8 cellular contexts compared by ENCODE assay signal in the genomic region with DNA sequence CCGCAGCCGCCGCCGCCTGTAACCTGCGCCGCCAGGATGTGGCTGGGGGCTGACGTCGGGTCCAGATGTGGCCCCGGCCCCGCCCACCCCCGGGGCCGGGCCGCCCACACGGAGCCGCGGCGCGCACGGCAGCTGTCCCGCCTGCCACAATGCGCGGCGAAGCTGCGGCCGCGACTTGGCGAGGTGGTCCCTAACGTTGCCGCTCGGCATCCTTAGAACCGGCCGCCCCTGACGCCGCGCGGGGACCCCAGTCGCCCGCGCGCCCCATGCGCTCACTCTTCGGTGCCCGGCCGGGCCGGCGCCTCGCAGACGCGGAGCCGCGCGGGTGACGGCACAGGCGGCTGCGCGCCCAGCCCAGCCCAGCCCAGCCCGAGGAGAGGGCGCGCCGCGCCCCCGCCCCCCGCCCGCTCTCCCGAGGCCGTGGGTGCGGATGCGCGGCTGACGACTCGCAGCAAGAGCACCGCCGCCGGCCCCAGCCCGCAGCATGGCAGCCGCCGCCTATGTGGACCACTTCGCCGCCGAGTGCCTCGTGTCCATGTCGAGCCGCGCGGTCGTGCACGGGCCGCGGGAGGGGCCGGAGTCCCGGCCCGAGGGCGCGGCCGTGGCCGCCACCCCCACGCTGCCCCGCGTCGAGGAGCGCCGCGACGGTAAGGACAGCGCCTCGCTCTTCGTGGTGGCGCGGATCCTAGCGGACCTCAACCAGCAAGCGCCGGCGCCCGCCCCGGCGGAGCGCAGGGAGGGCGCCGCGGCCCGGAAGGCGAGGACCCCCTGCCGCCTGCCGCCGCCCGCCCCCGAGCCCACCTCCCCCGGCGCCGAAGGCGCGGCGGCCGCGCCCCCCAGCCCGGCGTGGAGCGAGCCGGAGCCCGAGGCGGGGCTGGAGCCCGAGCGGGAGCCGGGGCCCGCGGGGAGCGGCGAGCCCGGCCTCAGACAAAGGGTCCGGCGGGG. TPM values are rescaled to one million over a fixed set of nuclear protein-coding genes. Genes with fewer than 3 reads are reported as not detected.
DNase-seq lines count a peak whose midpoint lies in the region; TF ChIP-seq lines count a peak whose summit lies in the region.

A gene (plus strand): TSS at position 107 of the 945 bp plus-strand sequence. CDS start 378 bp downstream, at position 485.

- peak within 1 kb of the TSS; percentile 64 to 99 (median 83) for H3K27ac Mint-ChIP-seq in CD4-positive, alpha-beta memory T cell

- TF ChIP-seq CTCF in GM20000 (IDR thresholded peaks at IDR 0.05; ENCODE audit: extremely low read depth, missing control alignments) (no peak), HL-60 (IDR thresholded peaks at IDR 0.05; ENCODE audit: insufficient read depth, low read length) (no peak), PC-9 (conservative IDR thresholded peaks at IDR 0.05) (no peak)

- peaks cover 51% of the 10 kb centered on the region for H3K4me1 ChIP-seq in CD4-positive, alpha-beta memory T cell (ENCODE audit: insufficient read depth, low read length)
- no peaks in the 10 kb centered on the region for H3K4me1 ChIP-seq in PC-9 (replicated peaks; ENCODE audit: insufficient read depth)

- no peaks in the 10 kb centered on the region for H3K9me2 ChIP-seq in PC-9 (ENCODE audit: insufficient read depth)

- no peak within 1 kb of the TSS for H2AFZ ChIP-seq in PC-9

- no peaks in the 10 kb centered on the region for H3K36me3 ChIP-seq in CD4-positive, alpha-beta memory T cell (ENCODE audit: insufficient read depth, low read length)
- H3K36me3 ChIP-seq in PC-9 (ENCODE audit: low read depth) = no peaks in the 10 kb centered on the region

- H3K9me3 Mint-ChIP-seq in CD4-positive, alpha-beta memory T cell = peaks cover 0 to 2% (median 0%) of the 10 kb centered on the region in 8 donors

- H4K20me1 ChIP-seq in PC-9 (ENCODE audit: insufficient read depth) = no peaks in the 10 kb centered on the region

- peaks cover 13 to 29% of the 10 kb centered on the region in 2 donors for H3K36me3 Mint-ChIP-seq in CD4-positive, alpha-beta memory T cell

- CTCF ChIA-PET in CD4-positive, alpha-beta memory T cell (lab: Charles Lee; ENCODE audit: partially characterized antibody) = interaction anchor here (0.9 to 4.9 kb wide), 10 partner anchors 20 to 162 kb away, joined by 3 to 37 read pairs (median 5); no protein-coding TSS in a partner anchor
- CTCF ChIA-PET in PC-9 (lab: Charles Lee) = no interaction called here

- no peaks in the 10 kb centered on the region for H3F3A ChIP-seq in PC-9 (ENCODE audit: insufficient read depth, low read depth)

- H3K4me2 ChIP-seq in PC-9 = no peak within 1 kb of the TSS

- DNase-seq in CD4-positive, alpha-beta memory T cell = peak in 1 of 5 donors; percentile 84
- DNase-seq in GM20000 (ENCODE audit: low spot score) (peak; percentile 79), HL-60 (ENCODE audit: low read depth in 1 of 2, low spot score in 1 of 2) (no peak), mesenteric fat pad (ENCODE audit: low spot score) (no peak), PC-9 (no peak)
- DNase-seq in activated CD4-positive, alpha-beta T cell treated with anti-CD3 and anti-CD28 coated beads for 4 hours = peak; percentile 69 to 79
- DNase-seq in effector CD8-positive, alpha-beta T cell (lab: John Stamatoyannopoulos, UW) = peak; percentile 73
- DNase-seq in stimulated activated CD8-positive, alpha-beta memory T cell treated with anti-CD3 and anti-CD28 coated beads, Interleukin-4, amount 100 ng/mL, for 1 hour (ENCODE audit: low read depth in 2 of 2, low spot score in 1 of 2) = peak; percentile 51 to 56

- no peaks in the 10 kb centered on the region for H3K9me3 ChIP-seq in CD4-positive, alpha-beta memory T cell (ENCODE audit: control insufficient read depth in 1 of 2, low read length in 2 of 2)
- H3K9me3 ChIP-seq in PC-9 (ENCODE audit: insufficient read depth, low read depth) = no peaks in the 10 kb centered on the region

- H3K79me2 ChIP-seq in PC-9 (ENCODE audit: low read depth) = no peaks in the 10 kb centered on the region

- POLR2A ChIA-PET in CD4-positive, alpha-beta memory T cell (lab: Charles Lee; ENCODE audit: partially characterized antibody) = interaction anchor here (0.8 to 9.1 kb wide), 37 partner anchors 9 to 162 kb away, joined by 3 to 528 read pairs (median 7); no protein-coding TSS in a partner anchor
- POLR2A ChIA-PET in PC-9 (lab: Charles Lee; ENCODE audit: unreplicated experiment) = no interaction called here

- BruUV-seq in PC-9 (replicated peaks; lab: Mats Ljungman, UMichigan) = no TSS peak

- peaks cover 34 to 56% (median 45%) of the 10 kb centered on the region in 4 donors for H3K4me1 Mint-ChIP-seq in CD4-positive, alpha-beta memory T cell

- intact Hi-C loops in CD4-positive, alpha-beta memory T cell (cut with micrococcal nuclease) = loop anchor here (1.0 to 10.0 kb wide), 9 partner anchors 20 to 332 kb away; a partner anchor contains a TSS
- intact Hi-C loops in PC-9 (cut with micrococcal nuclease; ENCODE audit: unreplicated experiment) = loop anchor here (5.0 kb wide), 1 partner anchor 335 kb away; a partner anchor contains a TSS

- H3K27me3 ChIP-seq in CD4-positive, alpha-beta memory T cell (ENCODE audit: insufficient read depth, low read length) = no peaks in the 10 kb centered on the region
- no peaks in the 10 kb centered on the region for H3K27me3 ChIP-seq in HL-60 (ENCODE audit: insufficient read depth, poor library complexity, severe bottlenecking)
- no peaks in the 10 kb centered on the region for H3K27me3 ChIP-seq in PC-9 (ENCODE audit: insufficient read depth, low read depth)

- H3K4me3 Mint-ChIP-seq in CD4-positive, alpha-beta memory T cell = peak within 1 kb of the TSS; percentile 53 to 93 (median 88)

- H3K4me3 ChIP-seq in CD4-positive, alpha-beta memory T cell (ENCODE audit: low read length in 2 of 2) = peak within 1 kb of the TSS in 1 of 2 donors; percentile 77
- peak within 1 kb of the TSS; percentile 79 for H3K4me3 ChIP-seq in HL-60 (replicated peaks; ENCODE audit: insufficient read depth, low read length)
- no peak within 1 kb of the TSS for H3K4me3 ChIP-seq in PC-9

- H3K27me3 Mint-ChIP-seq in CD4-positive, alpha-beta memory T cell = no peaks in the 10 kb centered on the region

- peak within 1 kb of the TSS; percentile 92 for H3K27ac ChIP-seq in CD4-positive, alpha-beta memory T cell (ENCODE audit: low read depth, low read length)
- H3K27ac ChIP-seq in HL-60 (replicated peaks) = peak within 1 kb of the TSS; percentile 91
- no peak within 1 kb of the TSS for H3K27ac ChIP-seq in PC-9

RNA-seq across cellular contexts. Expression of the gene that starts here (rescaled TPM):
- total RNA-seq in CD4-positive, alpha-beta memory T cell = 100 to 1,000 TPM; 197 to 202 TPM
- polyA plus RNA-seq in CD4-positive, alpha-beta memory T cell = 10 to 100 TPM; 22.0 to 82.2 TPM
- 41.8 TPM for total RNA-seq in mesenteric fat pad
- total RNA-seq in PC-9 (2021) = 2.5 and 3.4 TPM in 2 replicates

Comparison
In these comparisons a context has a peak if more than half of its experiments do, and no peak if none do; other contexts are left out.
1. DNase-seq: peak in GM20000 (single experiment), activated CD4-positive, alpha-beta T cell treated with anti-CD3 and anti-CD28 coated beads for 4 hours (2 of 2), effector CD8-positive, alpha-beta T cell (single experiment) and stimulated activated CD8-positive, alpha-beta memory T cell treated with anti-CD3 and anti-CD28 coated beads, Interleukin-4, amount 100 ng/mL, for 1 hour (2 of 2); none in HL-60 (0 of 2), mesenteric fat pad (single experiment) and PC-9 (0 of 2).